14 cellular contexts compared by ENCODE assay signal in genomic region chr12:124866883-124867232, GRCh38. TPM values are rescaled to one million over a fixed set of nuclear protein-coding genes. Genes with fewer than 3 reads are reported as not detected.
A peak's percentile ranks its signal among the peaks of the same experiment; 100 is the strongest.
DNase-seq lines count a peak whose midpoint lies in the region; ATAC-seq, FAIRE-seq and TF ChIP-seq lines count a peak whose summit lies in the region.
"Had no signal": no experiment of that assay in that cellular context is flagged by ENCODE, and none has a peak within 500 bp of the region (broad histone marks: within the 10 kb centered on the region; RNA-seq: fewer than 3 reads in every experiment).

No MANE protein-coding gene starts in this region.

- H3K27me3 ChIP-seq in right lobe of liver = no peaks in the 10 kb centered on the region
- H3K27me3 ChIP-seq: BE2C had no signal

- H3K4me1 ChIP-seq in A549 (peaks cover 25% of the 10 kb centered on the region), right lobe of liver (peaks cover 0 to 30% (median 15%) of the 10 kb centered on the region in 4 donors)

- H3K36me3 ChIP-seq in right lobe of liver = no peaks in the 10 kb centered on the region

- DNase-seq in A549 (ENCODE audit: low read depth in 1 of 2, low spot score in 1 of 2) = no peak
- DNase-seq in NB4 (ENCODE audit: low read depth) = peak; percentile 50
- no peak for DNase-seq in right lobe of liver
- DNase-seq in 8988T = no peak
- no peak for DNase-seq in effector CD8-positive, alpha-beta T cell (lab: John Stamatoyannopoulos, UW)
- no peak for DNase-seq in DMS114 treated with DMSO at 0.1 percent for 48 hours (lab: John Stamatoyannopoulos, UW; ENCODE audit: unreplicated experiment)
- DNase-seq: BE2C, H9, NCI-H1436, NCI-H2029 treated with DMSO at 0.1 percent for 48 hours, NCI-H524 had no signal

- H3K27ac ChIP-seq in A549 (peak overlapping the region; percentile 66 to 81), C4-2B (0 out of 2 replicates have a peak overlapping the region, but pooled peaks have one; percentile 0), right lobe of liver (peak overlapping the region; percentile 39 to 62 (median 44))

- WGBS in A549 (ENCODE audit: missing lambda C conversion rate) = 88% methylated on average over 7 of the region's 7 CpGs
- 91% methylated on average over 5 of the region's 7 CpGs for WGBS in right lobe of liver (ENCODE audit: insufficient coverage, low coverage, low lambda C conversion rate, missing lambda C conversion rate)

- CTCF ChIA-PET in A549 (lab: Yijun Ruan, JAX) = interaction anchor here (1.2 kb wide), 1 partner anchor 73 kb away, joined by 3 read pairs; no protein-coding TSS in a partner anchor

- H3K4me3 ChIP-seq in A549 (no peak overlapping the region), NB4 (ENCODE audit: low read depth, low read length) (no peak overlapping the region), right lobe of liver (no peak overlapping the region)

- H3K9me3 ChIP-seq in A549 (no peaks in the 10 kb centered on the region), right lobe of liver (no peaks in the 10 kb centered on the region)
- H3K9me3 ChIP-seq: BE2C had no signal

- no peak for TF ChIP-seq EP300 in A549 (IDR thresholded peaks at IDR 0.05)

- no peak for FAIRE-seq in A549 (lab: Jason Lieb, UNC)
- FAIRE-seq: GM19239 had no signal

- TF ChIP-seq RAD21 in A549 (conservative IDR thresholded peaks at IDR 0.05 in 1 of 2, IDR thresholded peaks at IDR 0.05 in 1 of 2) = no peak

- POLR2A ChIA-PET in A549 (lab: Yijun Ruan, JAX) = no interaction called here

- TF ChIP-seq POLR2A in A549 (IDR thresholded peaks at IDR 0.05; ENCODE audit: low read length) (no peak), NB4 (IDR thresholded peaks at IDR 0.05; ENCODE audit: extremely low read depth, insufficient read length) (no peak), right lobe of liver (IDR thresholded peaks at IDR 0.05) (no peak)

- intact Hi-C loops in right lobe of liver (cut with DNase I) = no loop called here

- ATAC-seq in A549 = no peak
- no peak for ATAC-seq in right lobe of liver
- ATAC-seq: Panc1 had no signal

- H3K4me2 ChIP-seq in A549 = peak overlapping the region; percentile 54

- TF ChIP-seq CTCF in A549 (IDR thresholded peaks at IDR 0.05) = no peak
- TF ChIP-seq CTCF in C4-2B (conservative IDR thresholded peaks at IDR 0.05) = no peak
- no peak for TF ChIP-seq CTCF in NB4 (IDR thresholded peaks at IDR 0.05; ENCODE audit: low read depth, low read length)
- TF ChIP-seq CTCF in right lobe of liver (IDR thresholded peaks at IDR 0.05) = no peak

TF ChIP-seq in A549, 52 proteins besides CTCF, POLR2A, EP300 and RAD21:
- TF ChIP-seq TP53 (CRISPR knock-in tag; IDR thresholded peaks at IDR 0.05) (no peak), PHF8 (IDR thresholded peaks at IDR 0.05; ENCODE audit: borderline replicate concordance, low read depth) (no peak), TFCP2L1 (CRISPR knock-in tag; IDR thresholded peaks at IDR 0.05) (no peak), KDM5A (IDR thresholded peaks at IDR 0.05) (no peak), CEBPB (IDR thresholded peaks at IDR 0.05) (no peak), SMC3 (IDR thresholded peaks at IDR 0.05) (no peak), CBX8 (IDR thresholded peaks at IDR 0.05) (no peak), RFX5 (IDR thresholded peaks at IDR 0.05) (no peak), ZFP36 (IDR thresholded peaks at IDR 0.05; ENCODE audit: borderline replicate concordance, partially characterized antibody) (no peak), MAFK (IDR thresholded peaks at IDR 0.05; ENCODE audit: partially characterized antibody) (no peak), HOXA7 (CRISPR knock-in tag; IDR thresholded peaks at IDR 0.05) (no peak), ZSCAN20 (CRISPR knock-in tag; IDR thresholded peaks at IDR 0.05) (no peak), BHLHE40 (IDR thresholded peaks at IDR 0.05; ENCODE audit: low read depth, low read length) (no peak), NPAS2 (CRISPR knock-in tag; IDR thresholded peaks at IDR 0.05; ENCODE audit: borderline replicate concordance) (no peak), HOXB5 (CRISPR knock-in tag; IDR thresholded peaks at IDR 0.05) (no peak), JUN (IDR thresholded peaks at IDR 0.05) (no peak)
- TF ChIP-seq, protein P1, sequence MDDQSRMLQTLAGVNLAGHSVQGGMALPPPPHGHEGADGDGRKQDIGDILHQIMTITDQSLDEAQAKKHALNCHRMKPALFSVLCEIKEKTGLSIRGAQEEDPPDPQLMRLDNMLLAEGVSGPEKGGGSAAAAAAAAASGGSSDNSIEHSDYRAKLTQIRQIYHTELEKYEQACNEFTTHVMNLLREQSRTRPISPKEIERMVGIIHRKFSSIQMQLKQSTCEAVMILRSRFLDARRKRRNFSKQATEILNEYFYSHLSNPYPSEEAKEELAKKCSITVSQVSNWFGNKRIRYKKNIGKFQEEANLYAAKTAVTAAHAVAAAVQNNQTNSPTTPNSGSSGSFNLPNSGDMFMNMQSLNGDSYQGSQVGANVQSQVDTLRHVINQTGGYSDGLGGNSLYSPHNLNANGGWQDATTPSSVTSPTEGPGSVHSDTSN (IDR thresholded peaks at IDR 0.05) = no peak
- TF ChIP-seq, protein P2, sequence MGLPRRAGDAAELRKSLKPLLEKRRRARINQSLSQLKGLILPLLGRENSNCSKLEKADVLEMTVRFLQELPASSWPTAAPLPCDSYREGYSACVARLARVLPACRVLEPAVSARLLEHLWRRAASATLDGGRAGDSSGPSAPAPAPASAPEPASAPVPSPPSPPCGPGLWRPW (IDR thresholded peaks at IDR 0.05) = no peak
TF ChIP-seq in A549: peak in this region for 0.

RNA-seq across cellular contexts. Expression of gene SCARB1, which starts 3.2 kb away (rescaled TPM):
- polyA plus RNA-seq in A549 (2011; rRNA removed) (81.1 and 111 TPM in 2 replicates), A549 (2017; fragmentation: RNase III; extraction: RNeasy Plus Mini Kit Qiagen cat#74134 plus additional on column Dnase treatment) (151 to 160 TPM (median 154 TPM) in 3 replicates)
- polyA plus RNA-seq in A549 (2012; cell fraction: cytosol; rRNA removed) = 281 and 385 TPM in 2 replicates
- 568 and 899 TPM in 2 replicates for polyA plus RNA-seq in A549 (2012; cell fraction: nucleus; rRNA removed)
- polyA minus RNA-seq in A549 (2011; rRNA and poly(A)+ RNA removed) = 151 and 173 TPM in 2 replicates
- total RNA-seq in right lobe of liver = 100 to 1,000 TPM; 128 to 359 (median 214) TPM

RNA-seq across cellular contexts. Expression of gene UBC, which starts 47.6 kb away (rescaled TPM):
- polyA plus RNA-seq in A549 (2011; rRNA removed) (2,000 and 2,573 TPM in 2 replicates), A549 (2017; fragmentation: RNase III; extraction: RNeasy Plus Mini Kit Qiagen cat#74134 plus additional on column Dnase treatment) (993 to 1,034 TPM (median 1,028 TPM) in 3 replicates)
- 1,783 and 1,966 TPM in 2 replicates for polyA plus RNA-seq in A549 (2012; cell fraction: cytosol; rRNA removed)
- 1,709 and 1,846 TPM in 2 replicates for polyA plus RNA-seq in A549 (2012; cell fraction: nucleus; rRNA removed)
- 1,104 and 1,174 TPM in 2 replicates for polyA minus RNA-seq in A549 (2011; rRNA and poly(A)+ RNA removed)
- total RNA-seq in right lobe of liver = 1,000 to 10,000 TPM in 1 of 6 experiments, 100 to 1,000 TPM in 5; 390 to 1,023 (median 604) TPM

Comparison
In these comparisons a context has a peak if more than half of its experiments do, and no peak if none do; other contexts are left out.
1. H3K27ac ChIP-seq: peak in every context shown above with its lines; median percentile 74 in A549; 44 in right lobe of liver; 0 in C4-2B.